In the genomic region with DNA sequence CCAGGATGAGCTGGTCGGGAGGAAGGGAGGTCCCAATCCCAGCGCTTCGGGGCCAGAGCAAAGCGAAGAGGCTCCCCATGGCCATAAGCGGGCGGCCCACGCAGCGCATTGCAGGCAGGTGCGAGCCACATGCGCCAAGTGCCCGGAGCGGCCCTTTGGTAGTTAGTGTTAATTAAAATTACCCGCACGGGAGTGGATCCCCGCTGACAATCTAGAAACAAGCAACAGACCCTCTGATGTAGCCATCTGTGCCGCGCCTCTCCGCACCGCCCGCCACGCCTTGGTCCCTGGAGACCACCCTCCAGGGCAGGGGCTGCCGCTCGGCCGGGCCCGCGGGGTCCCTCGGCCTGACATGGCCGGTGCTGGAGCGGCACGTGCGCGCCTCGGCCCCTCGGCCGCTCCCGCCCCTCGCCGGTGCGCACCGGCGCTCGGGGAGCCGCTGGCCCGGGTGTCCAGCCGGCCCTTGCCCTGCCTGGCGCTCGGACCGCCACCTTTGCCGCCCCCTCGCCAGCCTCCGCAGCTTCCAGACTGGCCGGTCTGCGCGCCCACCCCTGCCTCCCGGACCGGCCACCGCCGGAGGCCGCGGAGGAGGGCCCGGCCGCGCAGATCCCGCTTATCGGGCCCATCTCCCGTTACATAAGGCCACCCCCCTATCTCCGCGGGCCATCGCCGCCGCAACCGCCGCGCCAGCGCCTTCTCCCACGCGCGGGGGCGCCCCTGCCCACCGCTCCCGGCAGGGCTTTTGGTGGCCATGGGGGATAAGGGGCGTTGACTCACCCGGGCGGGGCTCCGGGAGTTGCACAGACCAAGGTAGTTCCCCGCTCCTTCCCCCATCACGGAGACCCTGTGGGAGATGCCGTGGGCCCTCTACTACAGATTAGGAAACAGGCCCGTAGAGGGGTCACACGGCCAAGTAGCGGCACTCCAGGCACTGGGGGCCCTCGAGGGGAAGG, we compare ENCODE assay signal across 9 cellular contexts. TPM values are rescaled to one million over a fixed set of nuclear protein-coding genes. Genes with fewer than 3 reads are reported as not detected.
DNase-seq lines count a peak whose midpoint lies in the region; ATAC-seq and TF ChIP-seq lines count a peak whose summit lies in the region.
"Had no signal": no experiment of that assay in that cellular context is flagged by ENCODE, and none has a peak within 500 bp of the region (broad histone marks: within the 10 kb centered on the region; RNA-seq: fewer than 3 reads in every experiment).

No MANE protein-coding gene starts in this region.

- CTCF ChIA-PET in CD8-positive, alpha-beta memory T cell (lab: Charles Lee), result no interaction called here

- H3K4me1 Mint-ChIP-seq in CD8-positive, alpha-beta memory T cell, result peaks cover 6 to 21% (median 13%) of the 10 kb centered on the region in 3 donors
- peaks cover 22 to 40% of the 10 kb centered on the region in 2 donors for H3K4me1 Mint-ChIP-seq in stimulated activated naive B cell treated with anti-CD40 and anti-IgM and Interleukin-4, amounts not matched to agents 10 μg/mL and 1 μg/mL and 100 μg/mL, for 72 hours

- peak; percentile 35 to 37 for ATAC-seq in stimulated activated naive B cell treated with anti-CD40 and anti-IgM and Interleukin-4, amounts not matched to agents 10 μg/mL and 1 μg/mL and 100 μg/mL, for 72 hours (replicated peaks)
- no peak for ATAC-seq in HG02885 (IDR thresholded peaks at IDR 0.05; ENCODE audit: poor library complexity, unreplicated experiment)

- peaks cover 9% of the 10 kb centered on the region for H3K4me1 ChIP-seq in CD8-positive, alpha-beta memory T cell (ENCODE audit: insufficient read depth, low read length)

- peaks cover 21% of the 10 kb centered on the region for H3K27me3 ChIP-seq in CD8-positive, alpha-beta memory T cell (ENCODE audit: insufficient read depth, low read length, poor library complexity, severe bottlenecking)

- POLR2A ChIA-PET in CD8-positive, alpha-beta memory T cell (lab: Charles Lee), result no interaction called here

- no peaks in the 10 kb centered on the region for H3K9me3 ChIP-seq in CD8-positive, alpha-beta memory T cell (ENCODE audit: low read length)

- in situ Hi-C loops in astrocyte of the spinal cord (cut with HindIII; ENCODE audit: low sequenced_read_pairs), result no loop called here

- H3K27ac Mint-ChIP-seq in CD8-positive, alpha-beta memory T cell, result peak overlapping the region in 3 of 8 donors; percentile 13 to 66 (median 24)
- H3K27ac Mint-ChIP-seq in stimulated activated naive B cell treated with anti-CD40 and anti-IgM and Interleukin-4, amounts not matched to agents 10 μg/mL and 1 μg/mL and 100 μg/mL, for 72 hours, result peak overlapping the region; percentile 86
- H3K27ac Mint-ChIP-seq: IgD-negative memory B cell had no signal

- peak overlapping the region; percentile 43 to 80 (median 62) for H3K4me3 Mint-ChIP-seq in CD8-positive, alpha-beta memory T cell
- peak overlapping the region; percentile 57 to 75 for H3K4me3 Mint-ChIP-seq in stimulated activated naive B cell treated with anti-CD40 and anti-IgM and Interleukin-4, amounts not matched to agents 10 μg/mL and 1 μg/mL and 100 μg/mL, for 72 hours

- no peaks in the 10 kb centered on the region for H3K36me3 Mint-ChIP-seq in CD8-positive, alpha-beta memory T cell
- peaks cover 0 to 4% of the 10 kb centered on the region in 2 donors for H3K36me3 Mint-ChIP-seq in stimulated activated naive B cell treated with anti-CD40 and anti-IgM and Interleukin-4, amounts not matched to agents 10 μg/mL and 1 μg/mL and 100 μg/mL, for 72 hours

- H3K4me3 ChIP-seq in CD8-positive, alpha-beta memory T cell (ENCODE audit: low read length), result no peak overlapping the region
- peak overlapping the region; percentile 29 for H3K4me3 ChIP-seq in astrocyte of the spinal cord (ENCODE audit: low read depth, low read length)

- peaks cover 20 to 43% of the 10 kb centered on the region in 2 donors for H3K27me3 Mint-ChIP-seq in CD8-positive, alpha-beta memory T cell
- peaks cover 31 to 37% of the 10 kb centered on the region in 2 donors for H3K27me3 Mint-ChIP-seq in stimulated activated naive B cell treated with anti-CD40 and anti-IgM and Interleukin-4, amounts not matched to agents 10 μg/mL and 1 μg/mL and 100 μg/mL, for 72 hours

- no peak overlapping the region for H3K27ac ChIP-seq in CD8-positive, alpha-beta memory T cell (ENCODE audit: low read depth, low read length)

- peak in 3 of 5 donors; percentile 18 to 30 (median 26) for DNase-seq in CD8-positive, alpha-beta memory T cell
- DNase-seq in M059J (ENCODE audit: low read depth) (peak; percentile 12), astrocyte of the spinal cord (ENCODE audit: low read depth, low spot score) (peak; percentile 21), left kidney (ENCODE audit: low read depth, low spot score) (peak; percentile 75), NCI-H345 (lab: John Stamatoyannopoulos, UW) (no peak), NCI-H2081 treated with DMSO at 0.1 percent for 48 hours (lab: John Stamatoyannopoulos, UW) (no peak)
- DNase-seq in stimulated activated naive B cell treated with anti-CD40 and anti-IgM and Interleukin-4, amounts not matched to agents 10 μg/mL and 1 μg/mL and 100 μg/mL, for 72 hours, result no peak

- no peaks in the 10 kb centered on the region for H3K36me3 ChIP-seq in CD8-positive, alpha-beta memory T cell (ENCODE audit: insufficient read depth, low read length)

- peak; percentile 28 for TF ChIP-seq CTCF in astrocyte of the spinal cord (IDR thresholded peaks at IDR 0.05; ENCODE audit: low read depth, low read length)

- peaks cover 0 to 4% (median 0%) of the 10 kb centered on the region in 5 donors for H3K9me3 Mint-ChIP-seq in CD8-positive, alpha-beta memory T cell
- no peaks in the 10 kb centered on the region for H3K9me3 Mint-ChIP-seq in stimulated activated naive B cell treated with anti-CD40 and anti-IgM and Interleukin-4, amounts not matched to agents 10 μg/mL and 1 μg/mL and 100 μg/mL, for 72 hours

RNA-seq across cellular contexts. Expression of a gene that starts 1.9 kb away (rescaled TPM):
- 10 to 100 TPM; 65.3 to 69.0 TPM for total RNA-seq in CD8-positive, alpha-beta memory T cell
- polyA plus RNA-seq in CD8-positive, alpha-beta memory T cell, result not detected
- not detected in 2 replicates for total RNA-seq in M059J (2014; rRNA removed; shearing (Covaris generic))
- polyA plus RNA-seq: IgD-negative memory B cell had no signal

RNA-seq across cellular contexts. Expression of a gene that starts 17.7 kb away (rescaled TPM):
- 1 to 10 TPM; 6.4 to 6.8 TPM for total RNA-seq in CD8-positive, alpha-beta memory T cell
- not detected for polyA plus RNA-seq in CD8-positive, alpha-beta memory T cell
- total RNA-seq in M059J (2014; rRNA removed; shearing (Covaris generic)), result not detected in 2 replicates
- polyA plus RNA-seq: IgD-negative memory B cell had no signal

Comparison
In these comparisons a context has a peak if more than half of its experiments do, and no peak if none do; other contexts are left out.
1. DNase-seq: peak in CD8-positive, alpha-beta memory T cell (3 of 5), M059J (single experiment), astrocyte of the spinal cord (single experiment) and left kidney (single experiment); none in stimulated activated naive B cell treated with anti-CD40 and anti-IgM and Interleukin-4, amounts not matched to agents 10 μg/mL and 1 μg/mL and 100 μg/mL, for 72 hours (single experiment), NCI-H345 (single experiment) and NCI-H2081 treated with DMSO at 0.1 percent for 48 hours (single experiment).
2. RNA of a gene that starts 1.9 kb away (total RNA-seq): 65.3 to 69.0 TPM in CD8-positive, alpha-beta memory T cell; not detected in M059J; every median in the first group is over 10 times any median in the second.